In the genomic region with DNA sequence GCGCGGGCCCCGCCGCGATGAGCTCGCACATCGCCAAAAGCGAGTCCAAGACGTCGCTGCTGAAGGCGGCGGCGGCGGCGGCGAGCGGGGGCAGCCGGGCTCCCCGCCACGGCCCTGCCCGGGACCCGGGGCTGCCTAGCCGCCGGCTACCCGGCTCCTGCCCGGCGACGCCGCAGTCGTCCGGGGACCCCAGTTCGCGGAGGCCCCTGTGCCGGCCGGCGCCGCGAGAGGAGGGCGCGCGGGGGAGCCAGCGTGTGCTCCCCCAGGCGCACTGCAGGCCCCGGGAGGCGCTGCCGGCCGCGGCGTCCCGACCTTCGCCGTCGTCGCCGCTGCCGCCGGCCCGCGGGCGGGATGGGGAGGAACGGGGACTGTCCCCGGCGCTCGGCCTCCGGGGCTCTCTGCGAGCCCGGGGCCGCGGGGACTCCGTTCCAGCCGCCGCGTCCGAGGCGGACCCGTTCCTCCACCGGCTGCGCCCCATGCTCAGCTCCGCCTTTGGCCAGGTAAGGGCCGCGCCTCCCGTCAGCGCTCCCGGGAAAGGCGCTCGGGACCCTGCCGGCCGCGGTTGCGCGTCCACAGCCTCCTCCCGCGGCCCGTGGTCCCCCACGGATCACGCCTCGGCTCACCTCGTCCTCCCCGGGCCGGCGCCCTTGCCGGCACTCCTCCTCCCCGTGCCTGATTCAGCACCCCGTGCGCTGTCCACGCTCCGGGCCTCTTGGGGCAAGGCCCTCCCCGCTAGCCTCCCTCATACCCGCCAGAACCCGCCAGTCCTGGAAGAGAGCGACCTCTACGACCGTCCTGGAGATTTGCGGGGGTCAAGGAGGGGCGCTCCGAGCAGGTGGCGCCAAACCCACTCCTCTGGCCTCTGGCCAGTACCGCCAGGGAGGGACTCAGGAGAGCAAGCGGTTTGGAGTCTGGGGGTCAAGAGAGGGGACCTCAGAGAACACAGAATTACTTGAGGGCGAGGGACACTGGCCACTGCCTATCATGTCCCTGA, we compare ENCODE assay signal across 8 cellular contexts. TPM values are rescaled to one million over a fixed set of nuclear protein-coding genes. Genes with fewer than 3 reads are reported as not detected.
DNase-seq lines count a peak whose midpoint lies in the region; ATAC-seq and TF ChIP-seq lines count a peak whose summit lies in the region.

No MANE protein-coding gene starts in this region.

- no peaks in the 10 kb centered on the region for H3K36me3 ChIP-seq in SK-N-SH (replicated peaks in 1 of 2; ENCODE audit: control insufficient read depth in 1 of 2, insufficient read depth in 2 of 2, low read length in 1 of 2)
- H3K36me3 ChIP-seq in adrenal gland (replicated peaks in 1 of 2), result no peaks in the 10 kb centered on the region
- no peaks in the 10 kb centered on the region for H3K36me3 ChIP-seq in hepatocyte (replicated peaks; ENCODE audit: insufficient read depth, low read depth)
- H3K36me3 ChIP-seq in spleen, result no peaks in the 10 kb centered on the region

- peaks cover 58% of the 10 kb centered on the region for H3K27me3 ChIP-seq in SK-N-SH (ENCODE audit: insufficient read depth)
- peaks cover 11% of the 10 kb centered on the region for H3K27me3 ChIP-seq in adrenal gland
- H3K27me3 ChIP-seq in hepatocyte, result peaks cover 50% of the 10 kb centered on the region
- peaks cover 5 to 77% (median 53%) of the 10 kb centered on the region in 7 donors for H3K27me3 ChIP-seq in spleen (replicated peaks in 1 of 7)

- TF ChIP-seq RAD21 in SK-N-SH (IDR thresholded peaks at IDR 0.05; ENCODE audit: low read length), result no peak

- POLR2A ChIA-PET in SK-N-SH (lab: Yijun Ruan, JAX), result no interaction called here

- DNase-seq in NCI-H1105 (lab: John Stamatoyannopoulos, UW) (peak; percentile 9), NCI-H1105 treated with DMSO at 0.1 percent for 48 hours (lab: John Stamatoyannopoulos, UW) (no peak), SK-N-SH (peak; percentile 71), adrenal gland (peak; percentile 63 to 76 (median 70)), hepatocyte (ENCODE audit: low spot score) (peak; percentile 81), spleen (peak; percentile 84), DMS114 treated with DMSO at 0.1 percent for 48 hours (lab: John Stamatoyannopoulos, UW; ENCODE audit: unreplicated experiment) (no peak)

- intact Hi-C loops in adrenal gland (cut with DNase I), result loop anchor here (10.0 kb wide), 1 partner anchor 334 kb away; the partner anchor contains the start of gene HNF1A (in 2 of the 2)
- intact Hi-C loops in spleen (cut with DNase I; ENCODE audit: low total_unique reads), result no loop called here

- H2AFZ ChIP-seq in SK-N-SH (ENCODE audit: low read depth), result no peak overlapping the region
- no peak overlapping the region for H2AFZ ChIP-seq in hepatocyte

- no peaks in the 10 kb centered on the region for H3F3A ChIP-seq in SK-N-SH (replicated peaks; ENCODE audit: insufficient read depth)

- no peaks in the 10 kb centered on the region for H3K9me3 ChIP-seq in SK-N-SH
- no peaks in the 10 kb centered on the region for H3K9me3 ChIP-seq in adrenal gland (replicated peaks in 1 of 3)
- no peaks in the 10 kb centered on the region for H3K9me3 ChIP-seq in hepatocyte (ENCODE audit: low read depth)
- H3K9me3 ChIP-seq in spleen, result no peaks in the 10 kb centered on the region

- peak overlapping the region; percentile 77; the same call in 1 of the 2 replicates for H3K4me2 ChIP-seq in SK-N-SH
- peak overlapping the region; percentile 99 for H3K4me2 ChIP-seq in hepatocyte

- ATAC-seq in HG03045 (IDR thresholded peaks at IDR 0.05; ENCODE audit: unreplicated experiment), result peak; percentile 37

- no peak overlapping the region for H3K9ac ChIP-seq in SK-N-SH

- H3K79me2 ChIP-seq in SK-N-SH (ENCODE audit: insufficient read depth), result no peaks in the 10 kb centered on the region
- H3K79me2 ChIP-seq in hepatocyte, result no peaks in the 10 kb centered on the region

- H3K4me3 ChIP-seq in SK-N-SH (ENCODE audit: low read depth in 2 of 2, low read length in 1 of 2) (peak overlapping the region; percentile 38 to 48; a peak in 3 of 4 replicates), adrenal gland (peak overlapping the region in 1 of 4 donors; percentile 57), hepatocyte (peak overlapping the region; percentile 30), spleen (peak overlapping the region in 7 of 8 donors; percentile 41 to 73 (median 52))

- peaks cover 5% of the 10 kb centered on the region; the same call in 1 of the 2 replicates for H4K20me1 ChIP-seq in SK-N-SH (ENCODE audit: insufficient read depth)
- H4K20me1 ChIP-seq in hepatocyte (ENCODE audit: insufficient read depth, poor library complexity, severe bottlenecking), result peaks cover 4% of the 10 kb centered on the region

- H3K4me1 ChIP-seq in SK-N-SH (ENCODE audit: control insufficient read depth in 1 of 2, insufficient read depth in 2 of 2, low read depth in 1 of 2, low read length in 1 of 2), result peaks cover 0 to 6% of the 10 kb centered on the region in 2 experiments; a peak in 1 of 4 replicates
- H3K4me1 ChIP-seq in adrenal gland (replicated peaks in 1 of 2), result peaks cover 8 to 13% of the 10 kb centered on the region in 2 donors
- H3K4me1 ChIP-seq in hepatocyte (ENCODE audit: insufficient read depth), result peaks cover 4% of the 10 kb centered on the region
- peaks cover 5 to 20% (median 15%) of the 10 kb centered on the region in 6 donors for H3K4me1 ChIP-seq in spleen

- 16% methylated on average over 18 of the region's 120 CpGs for whole genome bisulfite sequencing in SK-N-SH (ENCODE audit: low lambda C conversion rate)
- 1 to 11% (median 5%) methylated on average over 5 to 120 of the region's 120 CpGs for WGBS in adrenal gland, 4 donors
- WGBS in hepatocyte (ENCODE audit: low lambda C conversion rate, missing lambda C conversion rate), result 1% methylated on average over 67 of the region's 120 CpGs
- whole genome bisulfite sequencing in spleen, 5 donors, result 1 to 3% (median 1%) methylated on average over 29 to 120 of the region's 120 CpGs

- TF ChIP-seq EP300 in SK-N-SH (IDR thresholded peaks at IDR 0.05; ENCODE audit: borderline replicate concordance in 1 of 2, low read depth in 1 of 2, low read length in 1 of 2), result no peak

- no peak for TF ChIP-seq CTCF in SK-N-SH (IDR thresholded peaks at IDR 0.05)
- no peak for TF ChIP-seq CTCF in adrenal gland (IDR thresholded peaks at IDR 0.05)
- TF ChIP-seq CTCF in hepatocyte (IDR thresholded peaks at IDR 0.05; ENCODE audit: poor library complexity), result no peak
- TF ChIP-seq CTCF in spleen (IDR thresholded peaks at IDR 0.05 in 8 of 11, conservative IDR thresholded peaks at IDR 0.05 in 3 of 11), result peak in 1 of 11 experiments; percentile 8

- CTCF ChIA-PET in SK-N-SH (lab: Yijun Ruan, JAX), result interaction anchor here (0.7 to 4.5 kb wide), 9 partner anchors 8 to 331 kb away, joined by 3 to 28 read pairs (median 3); partner anchors contain the start of genes POP5 and UNC119B

- H3K9me2 ChIP-seq in SK-N-SH, result no peaks in the 10 kb centered on the region
- no peaks in the 10 kb centered on the region for H3K9me2 ChIP-seq in hepatocyte (replicated peaks; ENCODE audit: insufficient read depth)

- no peak for TF ChIP-seq POLR2A in adrenal gland (IDR thresholded peaks at IDR 0.05)
- no peak for TF ChIP-seq POLR2A in spleen (IDR thresholded peaks at IDR 0.05)

- H3K27ac ChIP-seq in SK-N-SH (ENCODE audit: low read depth in 2 of 2, low read length in 1 of 2) (no peak overlapping the region), adrenal gland (no peak overlapping the region), hepatocyte (no peak overlapping the region), spleen (no peak overlapping the region)

RNA-seq across cellular contexts. Expression of gene CABP1, which starts 0.7 kb away (rescaled TPM):
- polyA plus RNA-seq in SK-N-SH (2012; rRNA removed) (0.08 and 0.21 TPM in 2 replicates), adrenal gland (1 to 10 TPM; 2.3 to 5.1 (median 2.9) TPM), hepatocyte (0.74 TPM in 1 of 2 replicates, not detected in the other), spleen (1 to 10 TPM in 1 of 3 donors, under 1 TPM in 2; 0.49 to 2.8 (median 0.57) TPM)
- polyA plus RNA-seq in SK-N-SH (2012; cell fraction: cytosol; rRNA removed), result 0.12 and 0.18 TPM in 2 replicates
- polyA plus RNA-seq in SK-N-SH (2012; cell fraction: nucleus; rRNA removed), result 0.27 and 0.38 TPM in 2 replicates
- total RNA-seq in adrenal gland (1 to 10 TPM in 6 of 8 donors, under 1 TPM in 1, not detected in 1; 0.42 to 3.9 (median 2.1) TPM), hepatocyte (1.5 TPM in 1 of 2 replicates, not detected in the other), spleen (1 to 10 TPM in 1 of 7 donors, under 1 TPM in 5, not detected in 1; 0.27 to 1.2 (median 0.60) TPM)

RNA-seq across cellular contexts. Expression of gene MLEC, which starts 45.8 kb away (rescaled TPM):
- polyA plus RNA-seq in SK-N-SH (2012; rRNA removed) (23.4 and 27.8 TPM in 2 replicates), adrenal gland (100 to 1,000 TPM in 1 of 3 donors, 10 to 100 TPM in 2; 68.3 to 286 (median 90.0) TPM), hepatocyte (210 and 227 TPM in 2 replicates), spleen (10 to 100 TPM in 2 of 3 donors, 1 to 10 TPM in 1; 7.7 to 22.6 (median 10.9) TPM)
- 32.4 and 33.3 TPM in 2 replicates for polyA plus RNA-seq in SK-N-SH (2012; cell fraction: cytosol; rRNA removed)
- polyA plus RNA-seq in SK-N-SH (2012; cell fraction: nucleus; rRNA removed), result 12.2 and 23.2 TPM in 2 replicates
- total RNA-seq in adrenal gland (100 to 1,000 TPM; 210 to 555 (median 303) TPM), hepatocyte (132 and 135 TPM in 2 replicates), spleen (100 to 1,000 TPM in 1 of 7 donors, 10 to 100 TPM in 6; 60.1 to 117 (median 78.5) TPM)

RNA-seq across cellular contexts. Expression of gene POP5, which starts 59.9 kb away (rescaled TPM):
- polyA plus RNA-seq in SK-N-SH (2012; rRNA removed), result 129 and 148 TPM in 2 replicates
- 113 and 122 TPM in 2 replicates for polyA plus RNA-seq in SK-N-SH (2012; cell fraction: cytosol; rRNA removed)
- polyA plus RNA-seq in SK-N-SH (2012; cell fraction: nucleus; rRNA removed), result 212 and 233 TPM in 2 replicates
- total RNA-seq in adrenal gland, result 10 to 100 TPM; 31.4 to 92.4 (median 62.4) TPM
- polyA plus RNA-seq in adrenal gland, result 100 to 1,000 TPM in 2 of 3 donors, 10 to 100 TPM in 1; 69.0 to 158 (median 116) TPM
- total RNA-seq in hepatocyte, result 29.3 and 34.0 TPM in 2 replicates
- polyA plus RNA-seq in hepatocyte, result 51.1 and 54.0 TPM in 2 replicates
- total RNA-seq in spleen, result 10 to 100 TPM; 28.1 to 54.0 (median 40.1) TPM
- 10 to 100 TPM; 77.6 to 84.1 (median 78.5) TPM for polyA plus RNA-seq in spleen

Comparison
In these comparisons a context has a peak if more than half of its experiments do, and no peak if none do; other contexts are left out.
1. DNase-seq: peak in NCI-H1105 (single experiment), SK-N-SH (single experiment), adrenal gland (7 of 7), hepatocyte (single experiment) and spleen (single experiment); none in NCI-H1105 treated with DMSO at 0.1 percent for 48 hours (single experiment) and DMS114 treated with DMSO at 0.1 percent for 48 hours (single experiment).